Comparison of ENCODE assay signal across 12 cellular contexts in the genomic region with DNA sequence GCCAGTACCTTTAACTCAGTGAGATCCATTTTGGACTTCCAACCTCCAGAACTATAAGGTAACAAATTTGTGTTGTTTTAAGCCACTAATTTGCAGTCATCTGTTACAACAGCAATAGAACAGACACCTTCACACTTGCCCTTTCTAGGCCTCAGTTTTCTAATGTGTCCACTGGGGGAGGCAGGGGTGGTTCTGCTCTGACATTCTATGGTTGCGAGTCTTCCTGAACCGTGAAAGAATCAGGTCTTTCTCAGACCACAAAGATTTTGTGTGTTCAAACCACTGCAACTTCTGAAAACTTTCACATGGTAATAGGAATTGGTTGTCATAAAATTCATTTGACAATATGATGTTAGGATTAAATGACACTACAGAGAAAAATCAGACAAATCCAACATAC. TPM values are rescaled to one million over a fixed set of nuclear protein-coding genes. Genes with fewer than 3 reads are reported as not detected.
A peak's percentile ranks its signal among the peaks of the same experiment; 100 is the strongest.
DNase-seq lines count a peak whose midpoint lies in the region; ATAC-seq, FAIRE-seq and TF ChIP-seq lines count a peak whose summit lies in the region.
"Had no signal": no experiment of that assay in that cellular context is flagged by ENCODE, and none has a peak within 500 bp of the region (broad histone marks: within the 10 kb centered on the region; RNA-seq: fewer than 3 reads in every experiment).

No MANE protein-coding gene starts in this region.

- peaks cover 4% of the 10 kb centered on the region for H3K9me3 ChIP-seq in GM12878 (replicated peaks; ENCODE audit: control insufficient read depth, insufficient read depth, low read length)
- no peaks in the 10 kb centered on the region for H3K9me3 ChIP-seq in prostate gland
- H3K9me3 ChIP-seq: body of pancreas had no signal

- H3K27ac ChIP-seq in GM12878 (ENCODE audit: control insufficient read depth, insufficient read depth) (peak overlapping the region; percentile 75), prostate gland (no peak overlapping the region)
- H3K27ac ChIP-seq: body of pancreas had no signal

- intact Hi-C loops in GM12878 (cut with micrococcal nuclease; ENCODE audit: unreplicated experiment) = loop anchor here (1.0 to 2.0 kb wide), 5 partner anchors 30 to 293 kb away; partner anchors contain the start of gene CD86
- intact Hi-C loops in prostate gland (cut with DNase I) = no loop called here

- SMC1A ChIA-PET in GM12878 (lab: Charles Lee; ENCODE audit: uncharacterized antibody, unreplicated experiment) = interaction anchor here (0.8 kb wide), 1 partner anchor 38 kb away, joined by 4 read pairs; no protein-coding TSS in a partner anchor

- peak overlapping the region; percentile 50 for H3K4me2 ChIP-seq in GM12878 (ENCODE audit: control insufficient read depth, insufficient read depth)

- TF ChIP-seq EP300 in GM12878 (IDR thresholded peaks at IDR 0.05; ENCODE audit: borderline replicate concordance in 1 of 2, control insufficient read depth in 1 of 2, low read depth in 2 of 2, low read length in 2 of 2) = 0 out of 4 replicates have a peak, but pooled peaks of 1 of the 2 experiments have one; percentile 17

- peak; percentile 59 for TF ChIP-seq RAD21 in GM12878 (IDR thresholded peaks at IDR 0.05; ENCODE audit: insufficient read depth, low read depth, low read length)

- peak; percentile 69 for ATAC-seq in GM19455 (IDR thresholded peaks at IDR 0.05; ENCODE audit: unreplicated experiment)
- ATAC-seq in HG03159 (IDR thresholded peaks at IDR 0.05; ENCODE audit: unreplicated experiment) = peak; percentile 62
- peak; percentile 87 for ATAC-seq in GM12878
- ATAC-seq: body of pancreas had no signal

- H3K36me3 ChIP-seq in GM12878 (ENCODE audit: control insufficient read depth in 2 of 2, insufficient read depth in 2 of 2, low read length in 1 of 2) = no peaks in the 10 kb centered on the region
- no peaks in the 10 kb centered on the region for H3K36me3 ChIP-seq in prostate gland

- H3K27me3 ChIP-seq in GM12878 (replicated peaks in 1 of 2; ENCODE audit: control insufficient read depth in 2 of 2, insufficient read depth in 2 of 2, low read length in 1 of 2) (no peaks in the 10 kb centered on the region), prostate gland (replicated peaks; ENCODE audit: insufficient read depth) (no peaks in the 10 kb centered on the region)
- H3K27me3 ChIP-seq: body of pancreas had no signal

- RAD21 ChIA-PET in GM12878 (lab: Charles Lee; ENCODE audit: unreplicated experiment) = interaction anchor here (0.9 to 1.4 kb wide), 2 partner anchors 64 to 197 kb away, joined by 3 to 4 read pairs; no protein-coding TSS in a partner anchor

- H2AFZ ChIP-seq in GM12878 (ENCODE audit: control insufficient read depth, low read depth, low read length) = peak overlapping the region; percentile 52

- H3K79me2 ChIP-seq in GM12878 (ENCODE audit: control insufficient read depth, insufficient read depth, low read length) = no peaks in the 10 kb centered on the region

- FAIRE-seq in GM12878 (lab: Jason Lieb, UNC) = peak; percentile 81

- POLR2A ChIA-PET in GM12878 (lab: Charles Lee) = no interaction called here

- in situ Hi-C loops in GM13976 (cut with MboI; ENCODE audit: low sequenced_read_pairs, unreplicated experiment) = no loop called here
- in situ Hi-C loops in GM12878 (cut with MboI) = no loop called here

- H4K20me1 ChIP-seq in GM12878 (ENCODE audit: control insufficient read depth, insufficient read depth) = no peaks in the 10 kb centered on the region

- H3K4me3 ChIP-seq in GM12878 (peak overlapping the region; percentile 0; the same call in 1 of the 2 replicates), prostate gland (no peak overlapping the region)
- H3K4me3 ChIP-seq: body of pancreas had no signal

- CTCF ChIA-PET in GM12878 (lab: Yijun Ruan, JAX) = interaction anchor here (1.1 kb wide), 1 partner anchor 35 kb away, joined by 3 read pairs; no protein-coding TSS in a partner anchor

- TF ChIP-seq POLR2A in GM12878 (IDR thresholded peaks at IDR 0.05; ENCODE audit: low read depth, low read length) (no peak), prostate gland (IDR thresholded peaks at IDR 0.05) (no peak)

- H3K4me1 ChIP-seq in GM12878 (ENCODE audit: control insufficient read depth, insufficient read depth, low read length) (peaks cover 55% of the 10 kb centered on the region), prostate gland (replicated peaks) (no peaks in the 10 kb centered on the region)

- peak overlapping the region; percentile 38 for H3K9ac ChIP-seq in GM12878 (ENCODE audit: control insufficient read depth, insufficient read depth, low read length)

- TF ChIP-seq CTCF in GM13976 (IDR thresholded peaks at IDR 0.05; ENCODE audit: borderline replicate concordance, control extremely low read depth, extremely low read depth, insufficient read depth, missing control alignments) (no peak), GM12878 (IDR thresholded peaks at IDR 0.05 in 2 of 3, conservative IDR thresholded peaks at IDR 0.05 in 1 of 3; ENCODE audit: control insufficient read depth in 2 of 3, extremely low read depth in 1 of 3, insufficient read depth in 1 of 3, low read depth in 3 of 3, low read length in 3 of 3) (peak; percentile 15 to 52 (median 44); a peak in 5 of 6 replicates), prostate gland (IDR thresholded peaks at IDR 0.05) (no peak)

- 0% methylated on average over 2 of the region's 2 CpGs for WGBS in GM12878 (ENCODE audit: insufficient coverage, insufficient replicate concordance, low lambda C conversion rate, missing lambda C conversion rate)
- 87% methylated on average over 2 of the region's 2 CpGs for WGBS in prostate gland

- DNase-seq in GM13976 (ENCODE audit: low spot score) (peak; percentile 62), GM12878 (ENCODE audit: low read depth, low spot score) (peak; percentile 86), midbrain (lab: John Stamatoyannopoulos, UW) (no peak), foreskin melanocyte (no peak), NCI-H345 (lab: John Stamatoyannopoulos, UW) (no peak), prostate gland (ENCODE audit: low spot score) (no peak)
- DNase-seq: body of pancreas, DMS79, H7, KBM-7 had no signal

- BruUV-seq in GM12878 (replicated peaks; lab: Mats Ljungman, UMichigan) = no TSS peak

TF ChIP-seq in GM12878, 131 proteins besides CTCF, POLR2A, EP300 and RAD21 (continues in another document):
- peak; percentile 81 for TF ChIP-seq ZNF24 (IDR thresholded peaks at IDR 0.05)
- peak; percentile 62; the same call in 1 of the 2 replicates for TF ChIP-seq ZBED1 (IDR thresholded peaks at IDR 0.05; ENCODE audit: borderline replicate concordance)
- TF ChIP-seq WRNIP1 (IDR thresholded peaks at IDR 0.05; ENCODE audit: borderline replicate concordance, low read depth, low read length) = no peak
- TF ChIP-seq ZZZ3 (IDR thresholded peaks at IDR 0.05; ENCODE audit: control insufficient read depth, insufficient read length, low read depth) = no peak
- no peak for TF ChIP-seq SRF (IDR thresholded peaks at IDR 0.05; ENCODE audit: low read depth in 2 of 2, low read length in 2 of 2)
- TF ChIP-seq JUNB (IDR thresholded peaks at IDR 0.05) = 0 out of 2 replicates have a peak, but pooled peaks have one; percentile 8
- TF ChIP-seq USF2 (IDR thresholded peaks at IDR 0.05; ENCODE audit: borderline replicate concordance, low read depth, low read length) = no peak
- 0 out of 2 replicates have a peak, but pooled peaks have one; percentile 40 for TF ChIP-seq PML (IDR thresholded peaks at IDR 0.05; ENCODE audit: low read length)
- peak; percentile 68 for TF ChIP-seq DPF2 (IDR thresholded peaks at IDR 0.05)
- TF ChIP-seq IKZF1 (conservative IDR thresholded peaks at IDR 0.05) = peak; percentile 68
- peak; percentile 42; the same call in 1 of the 2 replicates for TF ChIP-seq ATF7 (IDR thresholded peaks at IDR 0.05; ENCODE audit: low read depth)
- TF ChIP-seq GABPA (IDR thresholded peaks at IDR 0.05; ENCODE audit: low read depth) = no peak
- TF ChIP-seq FOXM1 (IDR thresholded peaks at IDR 0.05; ENCODE audit: low read depth, low read length) = peak; percentile 84; the same call in 1 of the 2 replicates
- TF ChIP-seq FOS (IDR thresholded peaks at IDR 0.05; ENCODE audit: borderline replicate concordance, extremely low read depth, insufficient read length) = no peak
- TF ChIP-seq, protein P1, sequence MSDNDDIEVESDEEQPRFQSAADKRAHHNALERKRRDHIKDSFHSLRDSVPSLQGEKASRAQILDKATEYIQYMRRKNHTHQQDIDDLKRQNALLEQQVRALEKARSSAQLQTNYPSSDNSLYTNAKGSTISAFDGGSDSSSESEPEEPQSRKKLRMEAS (IDR thresholded peaks at IDR 0.05; ENCODE audit: low read depth, low read length) = no peak
- TF ChIP-seq TAF1 (IDR thresholded peaks at IDR 0.05; ENCODE audit: borderline replicate concordance, low read depth, low read length) = no peak
- TF ChIP-seq BRCA1 (IDR thresholded peaks at IDR 0.05; ENCODE audit: low read depth, low read length) = no peak

RNA-seq across cellular contexts. Expression of gene CSTA, which starts 26.8 kb away (rescaled TPM):
- not detected in 2 replicates for total RNA-seq in GM12878 (2013; cell fraction: nucleolus; rRNA removed)
- 1.8 and 1.9 TPM in 2 replicates for total RNA-seq in GM12878 (2014; rRNA removed)
- 4.2 and 4.6 TPM in 2 replicates for total RNA-seq in GM12878 (2014; rRNA removed; fragmentation: Illumina TruSeq; extraction: Trizol)
- total RNA-seq in GM12878 (2021) = 1.8 and 2.1 TPM in 2 replicates
- polyA plus RNA-seq in GM12878 (2011; ENCODE audit: low read depth) = 0.55 TPM
- polyA plus RNA-seq in GM12878 (2011; rRNA removed) = 1.9 and 3.5 TPM in 2 replicates
- 0.39 and 0.64 TPM in 2 replicates for polyA plus RNA-seq in GM12878 (2011; cell fraction: cytosol; rRNA removed)
- polyA plus RNA-seq in GM12878 (2011; cell fraction: nucleus; rRNA removed) = 0.57 and 0.76 TPM in 2 replicates
- 1.1 and 2.1 TPM in 2 replicates for polyA plus RNA-seq in GM12878 (2012)
- 6.7 and 15.4 TPM in 2 replicates for polyA plus RNA-seq in GM12878 (2014; fragmentation: Illumina TruSeq; extraction: Trizol)
- polyA plus RNA-seq in GM12878 (2014; fragmentation: Nextera tagmentation; extraction: Ambion mirVana) = 1 to 10 TPM; 2.7 to 3.9 TPM
- polyA plus RNA-seq in GM12878 (2014; rRNA removed) = 2.2 and 5.6 TPM in 2 replicates
- polyA plus RNA-seq in GM12878 (2016; fragmentation: Nextera tagmentation; extraction: Ambion mirVana) = 1 to 10 TPM; 3.1 to 3.7 TPM
- polyA minus RNA-seq in GM12878 (2011; rRNA and poly(A)+ RNA removed) = not detected in 2 replicates
- not detected in 2 replicates for polyA minus RNA-seq in GM12878 (2011; cell fraction: cytosol; rRNA and poly(A)+ RNA removed)
- polyA minus RNA-seq in GM12878 (2011; cell fraction: nucleus; rRNA and poly(A)+ RNA removed) = not detected in 2 replicates
- total RNA-seq in prostate gland = 10 to 100 TPM; 14.5 to 25.7 TPM
- total RNA-seq: H7 had no signal

Comparison
In these comparisons a context has a peak if more than half of its experiments do, and no peak if none do; other contexts are left out.
1. DNase-seq: peak in GM13976 (single experiment) and GM12878 (single experiment); none in midbrain (single experiment), foreskin melanocyte (single experiment), NCI-H345 (single experiment) and prostate gland (single experiment).
2. CTCF ChIP-seq: peak in GM12878 (3 of 3); none in GM13976 (single experiment) and prostate gland (0 of 4).
3. Peak in every context shown above with its lines, with median percentiles within 50 percentile points of each other: ATAC-seq.